Comparison of ENCODE assay signal across 8 cellular contexts in the genomic region with DNA sequence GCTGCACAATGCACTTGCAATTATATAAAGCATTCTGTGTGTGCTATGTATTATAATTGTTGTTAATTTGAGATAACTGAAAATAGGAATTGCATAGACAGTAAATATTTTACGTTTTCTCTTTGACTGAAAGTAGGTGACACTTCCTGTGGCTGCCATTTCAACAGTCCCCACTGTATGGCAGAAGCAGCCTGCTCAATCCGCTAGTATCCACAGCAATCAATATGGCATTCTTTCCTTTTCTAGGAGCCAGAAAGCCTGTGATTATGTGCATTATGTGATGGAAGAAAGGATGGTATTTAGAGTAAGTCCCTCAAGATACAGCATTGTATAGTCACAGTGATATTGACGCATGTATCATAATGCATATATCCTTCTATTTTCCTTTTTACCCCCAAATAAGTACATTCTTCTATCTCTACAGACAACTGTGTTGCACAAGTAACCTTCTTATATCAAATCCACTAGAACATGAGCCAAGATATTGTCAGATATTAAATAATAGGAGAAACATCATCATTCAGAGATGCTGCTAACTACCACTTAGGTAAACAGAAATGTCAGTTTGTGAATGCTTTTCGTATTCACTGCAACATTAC. TPM values are rescaled to one million over a fixed set of nuclear protein-coding genes. Genes with fewer than 3 reads are reported as not detected.
DNase-seq lines count a peak whose midpoint lies in the region; ATAC-seq and TF ChIP-seq lines count a peak whose summit lies in the region.

No MANE protein-coding gene starts in this region.

- H3K4me1 Mint-ChIP-seq in activated CD4-positive, alpha-beta memory T cell treated with anti-CD3 and anti-CD28 coated beads, Interleukin-2, amount 10 ng/mL, durations not matched to agents 7 days and 5 days = peaks cover 11% of the 10 kb centered on the region
- H3K4me1 Mint-ChIP-seq in activated CD4-positive, alpha-beta T cell treated with anti-CD3 and anti-CD28 coated beads, Interleukin-2, amount 10 ng/mL, durations not matched to agents 7 days and 5 days = peaks cover 18% of the 10 kb centered on the region

- peaks cover 10% of the 10 kb centered on the region for H3K4me1 ChIP-seq in OCI-LY1 (ENCODE audit: insufficient read depth, low read length, severe bottlenecking)

- no peaks in the 10 kb centered on the region for H4K20me1 ChIP-seq in OCI-LY1 (ENCODE audit: insufficient read depth, low read length)

- in situ Hi-C loops in ACHN (cut with HindIII; ENCODE audit: low pct_ligation_motif_present, low pct_unique_long_range_greater_than_20kb, low sequenced_read_pairs) = no loop called here

- CTCF ChIA-PET in activated CD4-positive, alpha-beta memory T cell treated with anti-CD3 and anti-CD28 coated beads, Interleukin-2, amount 10 ng/mL, durations not matched to agents 7 days and 5 days (lab: Charles Lee) = no interaction called here
- CTCF ChIA-PET in activated CD4-positive, alpha-beta T cell treated with anti-CD3 and anti-CD28 coated beads, Interleukin-2, amount 10 ng/mL, durations not matched to agents 7 days and 5 days (lab: Charles Lee) = no interaction called here

- H3F3A ChIP-seq in OCI-LY1 (ENCODE audit: insufficient read depth, low read length) = no peaks in the 10 kb centered on the region

- peak; percentile 57 for TF ChIP-seq CTCF in GM20000 (IDR thresholded peaks at IDR 0.05; ENCODE audit: extremely low read depth, missing control alignments)
- peak; percentile 61 for TF ChIP-seq CTCF in OCI-LY1 (IDR thresholded peaks at IDR 0.05; ENCODE audit: low read length)
- peak; percentile 75 for TF ChIP-seq CTCF in fibroblast of the aortic adventitia (IDR thresholded peaks at IDR 0.05; ENCODE audit: insufficient read depth, low read length)

- H3K27me3 Mint-ChIP-seq in activated CD4-positive, alpha-beta memory T cell treated with anti-CD3 and anti-CD28 coated beads, Interleukin-2, amount 10 ng/mL, durations not matched to agents 7 days and 5 days = peaks cover 18% of the 10 kb centered on the region
- peaks cover 9% of the 10 kb centered on the region for H3K27me3 Mint-ChIP-seq in activated CD4-positive, alpha-beta T cell treated with anti-CD3 and anti-CD28 coated beads, Interleukin-2, amount 10 ng/mL, durations not matched to agents 7 days and 5 days

- no peak overlapping the region for H3K4me3 Mint-ChIP-seq in activated CD4-positive, alpha-beta memory T cell treated with anti-CD3 and anti-CD28 coated beads, Interleukin-2, amount 10 ng/mL, durations not matched to agents 7 days and 5 days
- H3K4me3 Mint-ChIP-seq in activated CD4-positive, alpha-beta T cell treated with anti-CD3 and anti-CD28 coated beads, Interleukin-2, amount 10 ng/mL, durations not matched to agents 7 days and 5 days = no peak overlapping the region

- no peak overlapping the region for H3K27ac Mint-ChIP-seq in activated CD4-positive, alpha-beta memory T cell treated with anti-CD3 and anti-CD28 coated beads, Interleukin-2, amount 10 ng/mL, durations not matched to agents 7 days and 5 days
- no peak overlapping the region for H3K27ac Mint-ChIP-seq in activated CD4-positive, alpha-beta T cell treated with anti-CD3 and anti-CD28 coated beads, Interleukin-2, amount 10 ng/mL, durations not matched to agents 7 days and 5 days

- no peaks in the 10 kb centered on the region for H3K36me3 Mint-ChIP-seq in activated CD4-positive, alpha-beta memory T cell treated with anti-CD3 and anti-CD28 coated beads, Interleukin-2, amount 10 ng/mL, durations not matched to agents 7 days and 5 days (ENCODE audit: low read depth)
- no peaks in the 10 kb centered on the region for H3K36me3 Mint-ChIP-seq in activated CD4-positive, alpha-beta T cell treated with anti-CD3 and anti-CD28 coated beads, Interleukin-2, amount 10 ng/mL, durations not matched to agents 7 days and 5 days (ENCODE audit: low read depth)

- H3K79me2 ChIP-seq in OCI-LY1 (ENCODE audit: insufficient read depth, low read length) = no peaks in the 10 kb centered on the region

- H3K27ac ChIP-seq in OCI-LY1 (ENCODE audit: low read depth, low read length, poor library complexity, severe bottlenecking) = no peak overlapping the region

- no peak overlapping the region for H3K9ac ChIP-seq in OCI-LY1 (ENCODE audit: low read length)

- H3K9me2 ChIP-seq in OCI-LY1 (ENCODE audit: low read depth, low read length) = no peaks in the 10 kb centered on the region

- H3K4me2 ChIP-seq in OCI-LY1 (ENCODE audit: low read length) = no peak overlapping the region

- H3K9me3 Mint-ChIP-seq in activated CD4-positive, alpha-beta memory T cell treated with anti-CD3 and anti-CD28 coated beads, Interleukin-2, amount 10 ng/mL, durations not matched to agents 7 days and 5 days = no peaks in the 10 kb centered on the region
- H3K9me3 Mint-ChIP-seq in activated CD4-positive, alpha-beta T cell treated with anti-CD3 and anti-CD28 coated beads, Interleukin-2, amount 10 ng/mL, durations not matched to agents 7 days and 5 days = no peaks in the 10 kb centered on the region

- no peaks in the 10 kb centered on the region for H3K9me3 ChIP-seq in OCI-LY1 (ENCODE audit: low read length)

- no peaks in the 10 kb centered on the region for H3K36me3 ChIP-seq in OCI-LY1 (ENCODE audit: insufficient read depth, low read length)

- H2AFZ ChIP-seq in OCI-LY1 (ENCODE audit: low read length) = no peak overlapping the region

- DNase-seq in ACHN = peak; percentile 48
- DNase-seq in GM20000 (ENCODE audit: low spot score) = no peak
- DNase-seq in fibroblast of the aortic adventitia (ENCODE audit: low read depth) = peak; percentile 65
- peak; percentile 84 for DNase-seq in superior temporal gyrus (ENCODE audit: extremely low spot score)
- no peak for DNase-seq in activated CD4-positive, alpha-beta memory T cell treated with anti-CD3 and anti-CD28 coated beads, Interleukin-2, amount 10 ng/mL, durations not matched to agents 7 days and 5 days
- no peak for DNase-seq in activated CD4-positive, alpha-beta T cell treated with anti-CD3 and anti-CD28 coated beads, Interleukin-2, amount 10 ng/mL, durations not matched to agents 7 days and 5 days

- H3K4me3 ChIP-seq in OCI-LY1 (ENCODE audit: low read depth, low read length, poor library complexity, severe bottlenecking) = no peak overlapping the region
- no peak overlapping the region for H3K4me3 ChIP-seq in fibroblast of the aortic adventitia (ENCODE audit: low read depth, low read length)

- POLR2A ChIA-PET in activated CD4-positive, alpha-beta memory T cell treated with anti-CD3 and anti-CD28 coated beads, Interleukin-2, amount 10 ng/mL, durations not matched to agents 7 days and 5 days (lab: Charles Lee) = no interaction called here
- POLR2A ChIA-PET in activated CD4-positive, alpha-beta T cell treated with anti-CD3 and anti-CD28 coated beads, Interleukin-2, amount 10 ng/mL, durations not matched to agents 7 days and 5 days (lab: Charles Lee) = no interaction called here

- no peaks in the 10 kb centered on the region for H3K27me3 ChIP-seq in OCI-LY1 (ENCODE audit: insufficient read depth, low read length)

- ATAC-seq in GM19397 (IDR thresholded peaks at IDR 0.05; ENCODE audit: unreplicated experiment) = no peak

RNA-seq across cellular contexts. Expression of a gene that starts 59.7 kb away (rescaled TPM):
- total RNA-seq in fibroblast of the aortic adventitia (ENCODE audit: low replicate concordance) = not detected in 2 replicates
- not detected for total RNA-seq in activated CD4-positive, alpha-beta memory T cell treated with anti-CD3 and anti-CD28 coated beads, Interleukin-2, amount 10 ng/mL, durations not matched to agents 7 days and 5 days
- not detected for total RNA-seq in activated CD4-positive, alpha-beta T cell treated with anti-CD3 and anti-CD28 coated beads, Interleukin-2, amount 10 ng/mL, durations not matched to agents 7 days and 5 days

Comparison
In these comparisons a context has a peak if more than half of its experiments do, and no peak if none do; other contexts are left out.
1. DNase-seq: peak in ACHN (single experiment), fibroblast of the aortic adventitia (single experiment) and superior temporal gyrus (single experiment); none in GM20000 (single experiment), activated CD4-positive, alpha-beta memory T cell treated with anti-CD3 and anti-CD28 coated beads, Interleukin-2, amount 10 ng/mL, durations not matched to agents 7 days and 5 days (single experiment) and activated CD4-positive, alpha-beta T cell treated with anti-CD3 and anti-CD28 coated beads, Interleukin-2, amount 10 ng/mL, durations not matched to agents 7 days and 5 days (single experiment).
2. Peak in every context shown above with its lines, with median percentiles within 50 percentile points of each other: CTCF ChIP-seq.